In the genomic region with DNA sequence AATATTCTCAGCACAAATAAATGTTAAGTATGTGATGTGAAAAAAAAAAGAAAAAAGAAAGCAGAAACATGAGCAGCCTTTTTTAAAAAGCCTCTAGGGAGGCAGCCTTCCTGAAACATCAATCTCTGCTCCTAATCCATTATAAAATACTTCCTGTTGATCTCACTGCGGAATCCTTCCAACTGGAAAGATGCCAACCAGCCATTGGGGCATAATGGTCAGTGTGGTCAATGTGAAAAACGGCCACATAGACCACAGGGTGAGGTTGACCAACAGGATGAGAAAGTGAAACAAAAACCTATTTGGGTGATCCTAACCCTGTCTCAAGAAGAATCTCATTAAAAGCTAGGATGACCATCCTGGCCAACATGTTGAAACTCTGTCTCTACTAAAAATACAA, we compare ENCODE assay signal across 12 cellular contexts. TPM values are rescaled to one million over a fixed set of nuclear protein-coding genes. Genes with fewer than 3 reads are reported as not detected.
DNase-seq lines count a peak whose midpoint lies in the region; TF ChIP-seq lines count a peak whose summit lies in the region.
"Had no signal": no experiment of that assay in that cellular context is flagged by ENCODE, and none has a peak within 500 bp of the region (broad histone marks: within the 10 kb centered on the region; RNA-seq: fewer than 3 reads in every experiment).

No MANE protein-coding gene starts in this region.

- peaks cover 9% of the 10 kb centered on the region for H3K36me3 Mint-ChIP-seq in MCF 10A (ENCODE audit: insufficient read depth, unreplicated experiment)
- no peaks in the 10 kb centered on the region for H3K36me3 Mint-ChIP-seq in activated CD4-positive, alpha-beta T cell treated with anti-CD3 and anti-CD28 coated beads, Interleukin-2, amount 10 ng/mL, durations not matched to agents 7 days and 5 days (ENCODE audit: low read depth)
- H3K36me3 Mint-ChIP-seq: CD4-positive, CD25-positive, alpha-beta regulatory T cell; T-cell had no signal

- TF ChIP-seq CTCF in MCF 10A (IDR thresholded peaks at IDR 0.05; ENCODE audit: unreplicated experiment) (no peak), mammary epithelial cell (conservative IDR thresholded peaks at IDR 0.05 in 1 of 2, IDR thresholded peaks at IDR 0.05 in 1 of 2; ENCODE audit: extremely low read depth in 1 of 2, insufficient read depth in 1 of 2, low read depth in 1 of 2, low read length in 2 of 2) (no peak)

- intact Hi-C loops in MCF 10A (cut with micrococcal nuclease) = no loop called here
- intact Hi-C loops in mammary epithelial cell (cut with micrococcal nuclease) = no loop called here

- H3K9ac ChIP-seq in mammary epithelial cell (ENCODE audit: insufficient read depth, low read length) (no peak overlapping the region), SK-N-MC (ENCODE audit: insufficient read length) (no peak overlapping the region)

- H3K27me3 Mint-ChIP-seq in MCF 10A (ENCODE audit: insufficient read depth, unreplicated experiment) = no peaks in the 10 kb centered on the region
- no peaks in the 10 kb centered on the region for H3K27me3 Mint-ChIP-seq in activated CD4-positive, alpha-beta T cell treated with anti-CD3 and anti-CD28 coated beads, Interleukin-2, amount 10 ng/mL, durations not matched to agents 7 days and 5 days
- H3K27me3 Mint-ChIP-seq: CD4-positive, CD25-positive, alpha-beta regulatory T cell had no signal

- H3K4me2 ChIP-seq in mammary epithelial cell (ENCODE audit: insufficient read depth, low read depth, low read length) = no peak overlapping the region

- in situ Hi-C loops in mammary epithelial cell (cut with MboI; ENCODE audit: low sequenced_read_pairs in 2 of 2) = no loop called here

- H3K79me2 ChIP-seq in mammary epithelial cell (ENCODE audit: insufficient read depth, low read length) = no peaks in the 10 kb centered on the region

- H4K20me1 ChIP-seq in mammary epithelial cell (ENCODE audit: insufficient read depth, low read length) = no peaks in the 10 kb centered on the region

- H3K27me3 ChIP-seq in mammary epithelial cell (ENCODE audit: insufficient read depth, low read length) = no peaks in the 10 kb centered on the region
- H3K27me3 ChIP-seq: neutrophil, upper lobe of left lung had no signal

- POLR2A ChIA-PET in MCF 10A (lab: Yijun Ruan, JAX) = no interaction called here
- POLR2A ChIA-PET in activated CD4-positive, alpha-beta T cell treated with anti-CD3 and anti-CD28 coated beads, Interleukin-2, amount 10 ng/mL, durations not matched to agents 7 days and 5 days (lab: Charles Lee) = no interaction called here

- DNase-seq in MCF 10A (ENCODE audit: unreplicated experiment) (peak; percentile 29), mammary epithelial cell (no peak), SK-N-MC (ENCODE audit: low read depth, low spot score) (peak; percentile 14), hepatic stellate cell (ENCODE audit: low spot score) (peak; percentile 19), NCI-H524 treated with DMSO at 0.1 percent for 48 hours (lab: John Stamatoyannopoulos, UW) (no peak), RPMI8226 (no peak)
- no peak for DNase-seq in activated CD4-positive, alpha-beta T cell treated with anti-CD3 and anti-CD28 coated beads, Interleukin-2, amount 10 ng/mL, durations not matched to agents 7 days and 5 days
- DNase-seq in activated CD4-positive, alpha-beta T cell treated with anti-CD3 and anti-CD28 coated beads for 4 hours = no peak
- DNase-seq: CD4-positive, CD25-positive, alpha-beta regulatory T cell; T-cell; upper lobe of left lung had no signal

- no peaks in the 10 kb centered on the region for H3K4me1 ChIP-seq in mammary epithelial cell (ENCODE audit: insufficient read depth, low read length)

- dilution Hi-C loops in mammary epithelial cell (cut with HindIII; ENCODE audit: low sequenced_read_pairs) = no loop called here

- no peak overlapping the region for H3K27ac Mint-ChIP-seq in MCF 10A (ENCODE audit: low read depth, unreplicated experiment)
- no peak overlapping the region for H3K27ac Mint-ChIP-seq in activated CD4-positive, alpha-beta T cell treated with anti-CD3 and anti-CD28 coated beads, Interleukin-2, amount 10 ng/mL, durations not matched to agents 7 days and 5 days
- H3K27ac Mint-ChIP-seq: CD4-positive, CD25-positive, alpha-beta regulatory T cell; T-cell had no signal

- H3K4me1 Mint-ChIP-seq in MCF 10A (ENCODE audit: insufficient read depth, unreplicated experiment) = no peaks in the 10 kb centered on the region
- H3K4me1 Mint-ChIP-seq in activated CD4-positive, alpha-beta T cell treated with anti-CD3 and anti-CD28 coated beads, Interleukin-2, amount 10 ng/mL, durations not matched to agents 7 days and 5 days = no peaks in the 10 kb centered on the region
- H3K4me1 Mint-ChIP-seq: CD4-positive, CD25-positive, alpha-beta regulatory T cell; T-cell had no signal

- H3K9me3 ChIP-seq in mammary epithelial cell (replicated peaks; ENCODE audit: insufficient read depth, low read length) = no peaks in the 10 kb centered on the region
- H3K9me3 ChIP-seq in SK-N-MC (ENCODE audit: low read depth, low read length) = no peaks in the 10 kb centered on the region
- H3K9me3 ChIP-seq: neutrophil, upper lobe of left lung had no signal

- WGBS in mammary epithelial cell (ENCODE audit: low coverage, missing lambda C conversion rate) = 39% methylated on average over 2 of the region's 2 CpGs

- H2AFZ ChIP-seq in mammary epithelial cell (ENCODE audit: low read depth, low read length) = no peak overlapping the region

- H3K27ac ChIP-seq in mammary epithelial cell (ENCODE audit: insufficient read depth, low read depth, low read length) = no peak overlapping the region
- H3K27ac ChIP-seq in SK-N-MC = no peak overlapping the region
- H3K27ac ChIP-seq: neutrophil had no signal

- peak overlapping the region in 1 of 3 experiments; percentile 6 for H3K4me3 ChIP-seq in mammary epithelial cell (replicated peaks in 1 of 3; ENCODE audit: insufficient read depth in 1 of 3, low read depth in 2 of 3, low read length in 3 of 3)
- no peak overlapping the region for H3K4me3 ChIP-seq in SK-N-MC
- H3K4me3 ChIP-seq: upper lobe of left lung had no signal

- H3K4me3 Mint-ChIP-seq in MCF 10A (ENCODE audit: unreplicated experiment) = no peak overlapping the region
- no peak overlapping the region for H3K4me3 Mint-ChIP-seq in activated CD4-positive, alpha-beta T cell treated with anti-CD3 and anti-CD28 coated beads, Interleukin-2, amount 10 ng/mL, durations not matched to agents 7 days and 5 days
- H3K4me3 Mint-ChIP-seq: CD4-positive, CD25-positive, alpha-beta regulatory T cell; T-cell had no signal

- CTCF ChIA-PET in MCF 10A (lab: Yijun Ruan, JAX) (no interaction called here), mammary epithelial cell (lab: Charles Lee; ENCODE audit: low non-redundant PET) (no interaction called here)
- CTCF ChIA-PET in activated CD4-positive, alpha-beta T cell treated with anti-CD3 and anti-CD28 coated beads, Interleukin-2, amount 10 ng/mL, durations not matched to agents 7 days and 5 days (lab: Charles Lee) = no interaction called here

- no peaks in the 10 kb centered on the region for H3K9me3 Mint-ChIP-seq in MCF 10A (ENCODE audit: unreplicated experiment)
- no peaks in the 10 kb centered on the region for H3K9me3 Mint-ChIP-seq in activated CD4-positive, alpha-beta T cell treated with anti-CD3 and anti-CD28 coated beads, Interleukin-2, amount 10 ng/mL, durations not matched to agents 7 days and 5 days

- BruUV-seq in MCF 10A (replicated peaks; lab: Mats Ljungman, UMichigan) (no TSS peak), mammary epithelial cell (replicated peaks; lab: Mats Ljungman, UMichigan) (no TSS peak)

- H3K36me3 ChIP-seq in mammary epithelial cell (ENCODE audit: insufficient read depth, low read length) = no peaks in the 10 kb centered on the region
- no peaks in the 10 kb centered on the region for H3K36me3 ChIP-seq in SK-N-MC (ENCODE audit: insufficient read depth, low read length)
- H3K36me3 ChIP-seq: neutrophil, upper lobe of left lung had no signal

RNA-seq across cellular contexts. Expression of a gene that starts 26.1 kb away (rescaled TPM):
- total RNA-seq in MCF 10A (2022) (0.81 and 1.5 TPM in 2 replicates), mammary epithelial cell (under 1 TPM in 1 of 2 donors, not detected in 1; under 0.01 TPM)
- not detected for polyA plus RNA-seq in mammary epithelial cell
- not detected for polyA minus RNA-seq in mammary epithelial cell
- total RNA-seq in activated CD4-positive, alpha-beta T cell treated with anti-CD3 and anti-CD28 coated beads, Interleukin-2, amount 10 ng/mL, durations not matched to agents 7 days and 5 days = not detected
- total RNA-seq: CD4-positive, CD25-positive, alpha-beta regulatory T cell had no signal
- polyA plus RNA-seq: CD4-positive, CD25-positive, alpha-beta regulatory T cell had no signal

Comparison
In these comparisons a context has a peak if more than half of its experiments do, and no peak if none do; other contexts are left out.
1. DNase-seq: peak in MCF 10A (single experiment), SK-N-MC (single experiment) and hepatic stellate cell (single experiment); none in mammary epithelial cell (single experiment), activated CD4-positive, alpha-beta T cell treated with anti-CD3 and anti-CD28 coated beads, Interleukin-2, amount 10 ng/mL, durations not matched to agents 7 days and 5 days (single experiment), NCI-H524 treated with DMSO at 0.1 percent for 48 hours (single experiment), RPMI8226 (single experiment) and activated CD4-positive, alpha-beta T cell treated with anti-CD3 and anti-CD28 coated beads for 4 hours (0 of 2).